ENCODE assay signal across 10 cellular contexts in genomic region chr3:185402561-185402960, GRCh38. TPM values are rescaled to one million over a fixed set of nuclear protein-coding genes. Genes with fewer than 3 reads are reported as not detected.
A peak's percentile ranks its signal among the peaks of the same experiment; 100 is the strongest.
DNase-seq lines count a peak whose midpoint lies in the region; ATAC-seq, FAIRE-seq and TF ChIP-seq lines count a peak whose summit lies in the region.
"Had no signal": no experiment of that assay in that cellular context is flagged by ENCODE, and none has a peak within 500 bp of the region (broad histone marks: within the 10 kb centered on the region; RNA-seq: fewer than 3 reads in every experiment).

No MANE protein-coding gene starts in this region.

- no peak for FAIRE-seq in HepG2 (lab: Jason Lieb, UNC)
- FAIRE-seq: bronchial epithelial cell had no signal

- no peak overlapping the region for H3K27ac ChIP-seq in HepG2 (ENCODE audit: extremely low read length, insufficient read depth, low read length)
- H3K27ac ChIP-seq: BLaER1 had no signal

- 97% methylated on average over 5 of the region's 5 CpGs for WGBS in HepG2 (ENCODE audit: low lambda C conversion rate)

- no peaks in the 10 kb centered on the region; a peak in 1 of 5 replicates for H3K36me3 ChIP-seq in HepG2 (replicated peaks in 1 of 2; ENCODE audit: control insufficient read depth in 1 of 2, insufficient read depth in 2 of 2, low read length in 2 of 2)
- H3K36me3 ChIP-seq: BLaER1 had no signal

- no peak overlapping the region for H3K9ac ChIP-seq in HepG2 (ENCODE audit: insufficient read depth, low read depth, low read length)
- H3K9ac ChIP-seq: BLaER1 had no signal

- ATAC-seq in SK-N-SH treated with all-trans-retinoic acid at 6 μM for 48 hours: peak; percentile 70
- no peak for ATAC-seq in HepG2

- H4K20me1 ChIP-seq in HepG2 (ENCODE audit: insufficient read depth, low read length): peaks cover 7% of the 10 kb centered on the region; the same call in 1 of the 2 replicates
- H4K20me1 ChIP-seq: BLaER1 had no signal

- no peak for TF ChIP-seq POLR2A in HepG2 (IDR thresholded peaks at IDR 0.05; ENCODE audit: insufficient read depth in 1 of 2, low read depth in 2 of 2, low read length in 2 of 2)

- intact Hi-C loops in HepG2 (cut with micrococcal nuclease; ENCODE audit: unreplicated experiment): no loop called here

- H3K79me2 ChIP-seq in HepG2 (ENCODE audit: insufficient read depth, low read length): peaks cover 12% of the 10 kb centered on the region

- POLR2A ChIA-PET in HepG2 (lab: Yijun Ruan, JAX): no interaction called here

- no peak for TF ChIP-seq CTCF in HepG2 (CRISPR knock-in tag; IDR thresholded peaks at IDR 0.05)

- TF ChIP-seq EP300 in HepG2 (IDR thresholded peaks at IDR 0.05; ENCODE audit: low read depth in 2 of 2, low read length in 2 of 2): no peak
- no peak for TF ChIP-seq EP300 in HepG2 (CRISPR knock-in tag; IDR thresholded peaks at IDR 0.05; ENCODE audit: borderline replicate concordance)

- TF ChIP-seq RAD21 in HepG2 (CRISPR knock-in tag; IDR thresholded peaks at IDR 0.05): no peak

- H2AFZ ChIP-seq in HepG2 (ENCODE audit: low read length): no peak overlapping the region

- DNase-seq in AG20443 (ENCODE audit: low spot score) (peak; percentile 44), NCI-H1694 treated with DMSO at 0.1 percent for 48 hours (lab: John Stamatoyannopoulos, UW) (peak; percentile 96), kidney glomerular epithelial cell (lab: John Stamatoyannopoulos, UW) (peak; percentile 22), SW 1271 (lab: John Stamatoyannopoulos, UW) (no peak), C1 segment of cervical spinal cord (lab: John Stamatoyannopoulos, UW) (no peak), HepG2 (ENCODE audit: low spot score) (no peak), A172 (ENCODE audit: low spot score) (no peak)

- no peak overlapping the region for H3K4me2 ChIP-seq in HepG2 (ENCODE audit: low read depth, low read length)
- H3K4me2 ChIP-seq: BLaER1 had no signal

- no TSS peak for BruUV-seq in HepG2 (replicated peaks; lab: Mats Ljungman, UMichigan)

- H3K27me3 ChIP-seq in HepG2 (ENCODE audit: control insufficient read depth in 1 of 2, insufficient read depth in 2 of 2, low read length in 2 of 2): no peaks in the 10 kb centered on the region
- H3K27me3 ChIP-seq: BLaER1 had no signal

- no peaks in the 10 kb centered on the region for H3K9me3 ChIP-seq in HepG2 (ENCODE audit: low read length)
- H3K9me3 ChIP-seq: BLaER1 had no signal

- H3K4me1 ChIP-seq in HepG2 (ENCODE audit: insufficient read depth, low read length): no peaks in the 10 kb centered on the region
- H3K4me1 ChIP-seq: BLaER1 had no signal

- in situ Hi-C loops in HepG2 (cut with HindIII; ENCODE audit: extremely low pct_ligation_motif_present, low pct_unique_long_range_greater_than_20kb): no loop called here

- H3K4me3 ChIP-seq in HepG2 (replicated peaks in 1 of 3; ENCODE audit: insufficient read depth in 1 of 3, low read depth in 2 of 3, low read length in 3 of 3): no peak overlapping the region
- H3K4me3 ChIP-seq: BLaER1 had no signal

- CTCF ChIA-PET in HepG2 (lab: Yijun Ruan, JAX; ENCODE audit: low intra/inter-chr PET ratio, low total read pairs): no interaction called here

TF ChIP-seq in SK-N-SH treated with all-trans-retinoic acid at 6 μM for 48 hours, 23 proteins besides CTCF, POLR2A, EP300 and RAD21:
- TF ChIP-seq, protein P1, sequence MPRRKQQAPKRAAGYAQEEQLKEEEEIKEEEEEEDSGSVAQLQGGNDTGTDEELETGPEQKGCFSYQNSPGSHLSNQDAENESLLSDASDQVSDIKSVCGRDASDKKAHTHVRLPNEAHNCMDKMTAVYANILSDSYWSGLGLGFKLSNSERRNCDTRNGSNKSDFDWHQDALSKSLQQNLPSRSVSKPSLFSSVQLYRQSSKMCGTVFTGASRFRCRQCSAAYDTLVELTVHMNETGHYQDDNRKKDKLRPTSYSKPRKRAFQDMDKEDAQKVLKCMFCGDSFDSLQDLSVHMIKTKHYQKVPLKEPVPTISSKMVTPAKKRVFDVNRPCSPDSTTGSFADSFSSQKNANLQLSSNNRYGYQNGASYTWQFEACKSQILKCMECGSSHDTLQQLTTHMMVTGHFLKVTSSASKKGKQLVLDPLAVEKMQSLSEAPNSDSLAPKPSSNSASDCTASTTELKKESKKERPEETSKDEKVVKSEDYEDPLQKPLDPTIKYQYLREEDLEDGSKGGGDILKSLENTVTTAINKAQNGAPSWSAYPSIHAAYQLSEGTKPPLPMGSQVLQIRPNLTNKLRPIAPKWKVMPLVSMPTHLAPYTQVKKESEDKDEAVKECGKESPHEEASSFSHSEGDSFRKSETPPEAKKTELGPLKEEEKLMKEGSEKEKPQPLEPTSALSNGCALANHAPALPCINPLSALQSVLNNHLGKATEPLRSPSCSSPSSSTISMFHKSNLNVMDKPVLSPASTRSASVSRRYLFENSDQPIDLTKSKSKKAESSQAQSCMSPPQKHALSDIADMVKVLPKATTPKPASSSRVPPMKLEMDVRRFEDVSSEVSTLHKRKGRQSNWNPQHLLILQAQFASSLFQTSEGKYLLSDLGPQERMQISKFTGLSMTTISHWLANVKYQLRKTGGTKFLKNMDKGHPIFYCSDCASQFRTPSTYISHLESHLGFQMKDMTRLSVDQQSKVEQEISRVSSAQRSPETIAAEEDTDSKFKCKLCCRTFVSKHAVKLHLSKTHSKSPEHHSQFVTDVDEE (CRISPR knock-in tag; IDR thresholded peaks at IDR 0.05): peak; percentile 50; the same call in 1 of the 2 replicates
- TF ChIP-seq PPARA (CRISPR knock-in tag; IDR thresholded peaks at IDR 0.05; ENCODE audit: borderline replicate concordance): no peak

TF ChIP-seq in HepG2, 621 proteins besides CTCF, POLR2A, EP300 and RAD21 (continues in another document):
- no peak for TF ChIP-seq ZNF720 (CRISPR knock-in tag; IDR thresholded peaks at IDR 0.05)
- no peak for TF ChIP-seq ZFP36L1 (CRISPR knock-in tag; IDR thresholded peaks at IDR 0.05)
- no peak for TF ChIP-seq TEAD2 (CRISPR knock-in tag; IDR thresholded peaks at IDR 0.05)
- TF ChIP-seq ARID2 (CRISPR knock-in tag; IDR thresholded peaks at IDR 0.05; ENCODE audit: borderline replicate concordance): no peak
- no peak for TF ChIP-seq ZNF576 (CRISPR knock-in tag; IDR thresholded peaks at IDR 0.05)
- TF ChIP-seq, protein P2, sequence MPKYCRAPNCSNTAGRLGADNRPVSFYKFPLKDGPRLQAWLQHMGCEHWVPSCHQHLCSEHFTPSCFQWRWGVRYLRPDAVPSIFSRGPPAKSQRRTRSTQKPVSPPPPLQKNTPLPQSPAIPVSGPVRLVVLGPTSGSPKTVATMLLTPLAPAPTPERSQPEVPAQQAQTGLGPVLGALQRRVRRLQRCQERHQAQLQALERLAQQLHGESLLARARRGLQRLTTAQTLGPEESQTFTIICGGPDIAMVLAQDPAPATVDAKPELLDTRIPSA (CRISPR knock-in tag; IDR thresholded peaks at IDR 0.05; ENCODE audit: borderline replicate concordance): no peak
- TF ChIP-seq NFYC (CRISPR knock-in tag; IDR thresholded peaks at IDR 0.05): no peak
- TF ChIP-seq, protein P3, sequence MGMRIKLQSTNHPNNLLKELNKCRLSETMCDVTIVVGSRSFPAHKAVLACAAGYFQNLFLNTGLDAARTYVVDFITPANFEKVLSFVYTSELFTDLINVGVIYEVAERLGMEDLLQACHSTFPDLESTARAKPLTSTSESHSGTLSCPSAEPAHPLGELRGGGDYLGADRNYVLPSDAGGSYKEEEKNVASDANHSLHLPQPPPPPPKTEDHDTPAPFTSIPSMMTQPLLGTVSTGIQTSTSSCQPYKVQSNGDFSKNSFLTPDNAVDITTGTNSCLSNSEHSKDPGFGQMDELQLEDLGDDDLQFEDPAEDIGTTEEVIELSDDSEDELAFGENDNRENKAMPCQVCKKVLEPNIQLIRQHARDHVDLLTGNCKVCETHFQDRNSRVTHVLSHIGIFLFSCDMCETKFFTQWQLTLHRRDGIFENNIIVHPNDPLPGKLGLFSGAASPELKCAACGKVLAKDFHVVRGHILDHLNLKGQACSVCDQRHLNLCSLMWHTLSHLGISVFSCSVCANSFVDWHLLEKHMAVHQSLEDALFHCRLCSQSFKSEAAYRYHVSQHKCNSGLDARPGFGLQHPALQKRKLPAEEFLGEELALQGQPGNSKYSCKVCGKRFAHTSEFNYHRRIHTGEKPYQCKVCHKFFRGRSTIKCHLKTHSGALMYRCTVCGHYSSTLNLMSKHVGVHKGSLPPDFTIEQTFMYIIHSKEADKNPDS (CRISPR knock-in tag; IDR thresholded peaks at IDR 0.05): no peak
- TF ChIP-seq ZNF496 (CRISPR knock-in tag; IDR thresholded peaks at IDR 0.05; ENCODE audit: insufficient replicate concordance): no peak
- TF ChIP-seq RFXAP (CRISPR knock-in tag; IDR thresholded peaks at IDR 0.05; ENCODE audit: borderline replicate concordance): no peak
- TF ChIP-seq ZBTB3 (CRISPR knock-in tag; IDR thresholded peaks at IDR 0.05; ENCODE audit: borderline replicate concordance, low read depth): no peak
- no peak for TF ChIP-seq NCOA2 (CRISPR knock-in tag; IDR thresholded peaks at IDR 0.05)

RNA-seq across cellular contexts. Expression of gene MAP3K13, which starts 39.6 kb away (rescaled TPM):
- 26.5 and 34.2 TPM in 2 replicates for total RNA-seq in HepG2 (2016; rRNA removed; fragmentation: Illumina TruSeq; extraction: Trizol)
- total RNA-seq in HepG2 (2016; cell fraction: cytosol; rRNA removed; fragmentation: Illumina TruSeq; extraction: Trizol; ENCODE audit: low read depth): 33.5 and 33.9 TPM in 2 replicates
- 26.2 and 31.9 TPM in 2 replicates for total RNA-seq in HepG2 (2016; cell fraction: insoluble cytoplasmic fraction; rRNA removed; fragmentation: Illumina TruSeq; extraction: Trizol)
- 41.7 and 52.0 TPM in 2 replicates for total RNA-seq in HepG2 (2016; cell fraction: membrane; rRNA removed; fragmentation: Illumina TruSeq; extraction: Trizol)
- 33.1 and 33.6 TPM in 2 replicates for total RNA-seq in HepG2 (2016; cell fraction: nucleus; rRNA removed; fragmentation: Illumina TruSeq; extraction: Trizol)
- polyA plus RNA-seq in HepG2 (2011; rRNA removed): 17.3 and 24.2 TPM in 2 replicates
- polyA plus RNA-seq in HepG2 (2011; cell fraction: cytosol; rRNA removed): 7.7 and 13.0 TPM in 2 replicates
- polyA plus RNA-seq in HepG2 (2011; cell fraction: nucleus; rRNA removed): 8.4 TPM in 2 replicates
- 20.7 and 28.8 TPM in 2 replicates for polyA plus RNA-seq in HepG2 (2012)
- polyA plus RNA-seq in HepG2 (2016; cell fraction: cytosol; fragmentation: Illumina TruSeq; extraction: Trizol; ENCODE audit: low read depth): 34.1 and 37.0 TPM in 2 replicates
- 31.2 and 35.6 TPM in 2 replicates for polyA plus RNA-seq in HepG2 (2016; cell fraction: insoluble cytoplasmic fraction; fragmentation: Illumina TruSeq; extraction: Trizol; ENCODE audit: low read depth)
- polyA plus RNA-seq in HepG2 (2016; cell fraction: membrane; fragmentation: Illumina TruSeq; extraction: Trizol; ENCODE audit: low read depth): 56.8 and 60.9 TPM in 2 replicates
- 16.2 and 16.6 TPM in 2 replicates for polyA plus RNA-seq in HepG2 (2016; cell fraction: nucleus; fragmentation: Illumina TruSeq; extraction: Trizol; ENCODE audit: insufficient read depth, low read depth)
- polyA minus RNA-seq in HepG2 (2011; rRNA and poly(A)+ RNA removed; ENCODE audit: low replicate concordance): 5.4 and 22.7 TPM in 2 replicates
- 8.8 and 9.8 TPM in 2 replicates for polyA minus RNA-seq in HepG2 (2011; cell fraction: cytosol; rRNA and poly(A)+ RNA removed)
- polyA minus RNA-seq in HepG2 (2011; cell fraction: nucleus; rRNA and poly(A)+ RNA removed): 59.9 and 62.8 TPM in 2 replicates
- total RNA-seq in A172 (2014; rRNA removed; shearing (Covaris generic)): 24.6 and 26.4 TPM in 2 replicates

Comparison
In these comparisons a context has a peak if more than half of its experiments do, and no peak if none do; other contexts are left out.
1. DNase-seq: peak in AG20443 (single experiment), NCI-H1694 treated with DMSO at 0.1 percent for 48 hours (single experiment) and kidney glomerular epithelial cell (single experiment); none in SW 1271 (0 of 2), C1 segment of cervical spinal cord (0 of 14), HepG2 (single experiment) and A172 (single experiment).